20 cellular contexts compared by ENCODE assay signal in the genomic region with DNA sequence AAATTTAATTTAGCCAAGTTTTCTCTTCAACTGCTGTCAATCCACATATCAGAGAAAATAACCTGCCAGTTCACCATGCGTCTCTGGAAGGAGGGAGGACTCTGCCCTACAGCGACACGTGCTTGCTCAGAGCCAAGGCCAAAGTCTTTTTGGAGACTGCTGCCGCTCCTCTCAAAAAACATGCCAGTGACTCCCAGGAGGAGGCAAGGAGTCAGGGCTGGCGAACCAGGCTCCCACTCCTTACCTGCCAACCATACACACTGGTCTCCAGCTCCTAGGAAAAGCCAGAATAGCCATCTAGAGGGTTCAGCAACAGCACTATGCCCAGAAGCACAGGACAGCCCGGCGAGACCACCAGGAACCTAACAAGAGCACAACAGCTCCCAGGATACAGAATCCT.
DNase-seq lines count a peak whose midpoint lies in the region; ATAC-seq and TF ChIP-seq lines count a peak whose summit lies in the region.
"Had no signal": no experiment of that assay in that cellular context is flagged by ENCODE, and none has a peak within 500 bp of the region (broad histone marks: within the 10 kb centered on the region; RNA-seq: fewer than 3 reads in every experiment).

No MANE protein-coding gene starts in this region.

- no peak for DNase-seq in CD8-positive, alpha-beta T cell
- DNase-seq in RWPE1 (ENCODE audit: low spot score), result no peak
- DNase-seq in endodermal cell, result no peak
- no peak for DNase-seq in osteoblast (ENCODE audit: insufficient read length, low spot score, missing footprints)
- no peak for DNase-seq in COLO668 (lab: John Stamatoyannopoulos, UW; ENCODE audit: unreplicated experiment)
- DNase-seq in cortex of kidney (lab: John Stamatoyannopoulos, UW), result no peak
- no peak for DNase-seq in esophagus muscularis mucosa (ENCODE audit: extremely low spot score)
- DNase-seq in NCI-H446 (lab: John Stamatoyannopoulos, UW), result no peak
- DNase-seq: activated CD4-positive, CD25-positive, alpha-beta regulatory T cell; AML-193; aorta; DMS 273 treated with DMSO at 0.1 percent for 48 hours; erythroblast; NCI-H2029 treated with DMSO at 0.1 percent for 48 hours; NCI-H524; SIG-M5; T-helper 2 cell had no signal

- no peak overlapping the region for H3K4me3 ChIP-seq in CD8-positive, alpha-beta T cell (ENCODE audit: low read depth, low read length)
- H3K4me3 ChIP-seq in endodermal cell (ENCODE audit: low read length), result no peak overlapping the region
- H3K4me3 ChIP-seq in osteoblast (ENCODE audit: insufficient read depth, low read length), result no peak overlapping the region
- no peak overlapping the region for H3K4me3 ChIP-seq in esophagus muscularis mucosa
- H3K4me3 ChIP-seq: K562, thoracic aorta had no signal

- peak overlapping the region; percentile 45 for H3K27ac Mint-ChIP-seq in CD8-positive, alpha-beta T cell
- peak overlapping the region; percentile 86 for H3K27ac Mint-ChIP-seq in endodermal cell
- H3K27ac Mint-ChIP-seq: memory B cell had no signal

- no peak for TF ChIP-seq EP300 in esophagus muscularis mucosa (IDR thresholded peaks at IDR 0.05)

- H3K9ac ChIP-seq in endodermal cell (ENCODE audit: extremely low read depth, low read length, poor library complexity, severe bottlenecking), result no peak overlapping the region

- no peaks in the 10 kb centered on the region for H3K27me3 ChIP-seq in CD8-positive, alpha-beta T cell (ENCODE audit: insufficient read depth, low read length)
- H3K27me3 ChIP-seq in endodermal cell (ENCODE audit: control insufficient read depth, insufficient read depth, low read length, poor library complexity, severe bottlenecking) (no peaks in the 10 kb centered on the region), osteoblast (ENCODE audit: insufficient read depth, low read length) (no peaks in the 10 kb centered on the region), esophagus muscularis mucosa (no peaks in the 10 kb centered on the region)

- peaks cover 87% of the 10 kb centered on the region for H4K20me1 ChIP-seq in osteoblast (ENCODE audit: insufficient read depth, low read length)

- no peak overlapping the region for H2AFZ ChIP-seq in osteoblast (ENCODE audit: low read length)

- peaks cover 98% of the 10 kb centered on the region for H3K79me2 ChIP-seq in osteoblast (ENCODE audit: insufficient read depth, low read length)

- H3K4me1 Mint-ChIP-seq in CD8-positive, alpha-beta T cell (ENCODE audit: low read depth), result peaks cover 72% of the 10 kb centered on the region
- peaks cover 29% of the 10 kb centered on the region for H3K4me1 Mint-ChIP-seq in endodermal cell

- no peak overlapping the region for H3K27ac ChIP-seq in CD8-positive, alpha-beta T cell (ENCODE audit: low read depth, low read length)
- peak overlapping the region; percentile 57 for H3K27ac ChIP-seq in RWPE1
- no peak overlapping the region for H3K27ac ChIP-seq in endodermal cell (ENCODE audit: low read depth, low read length)
- peak overlapping the region; percentile 33 for H3K27ac ChIP-seq in osteoblast (ENCODE audit: low read depth, low read length)
- H3K27ac ChIP-seq in esophagus muscularis mucosa (replicated peaks in 1 of 4), result no peak overlapping the region
- H3K27ac ChIP-seq: thoracic aorta had no signal

- TF ChIP-seq CTCF in CD8-positive, alpha-beta T cell (IDR thresholded peaks at IDR 0.05), result no peak
- TF ChIP-seq CTCF in RWPE1 (conservative IDR thresholded peaks at IDR 0.05; ENCODE audit: low read depth) (no peak), endodermal cell (conservative IDR thresholded peaks at IDR 0.05) (no peak), osteoblast (IDR thresholded peaks at IDR 0.05; ENCODE audit: extremely low read depth, low read depth, low read length) (no peak), esophagus muscularis mucosa (IDR thresholded peaks at IDR 0.05) (no peak)

- CTCF ChIA-PET in CD8-positive, alpha-beta T cell (lab: Charles Lee), result interaction anchor here (1.4 kb wide), 1 partner anchor 56 kb away, joined by 3 read pairs; no protein-coding TSS in a partner anchor
- CTCF ChIA-PET in RWPE1 (lab: Yijun Ruan, JAX), result no interaction called here

- no peaks in the 10 kb centered on the region for H3K9me3 ChIP-seq in CD8-positive, alpha-beta T cell (ENCODE audit: low read length)
- H3K9me3 ChIP-seq in endodermal cell (ENCODE audit: control insufficient read depth, low read length) (no peaks in the 10 kb centered on the region), osteoblast (ENCODE audit: low read depth, low read length) (no peaks in the 10 kb centered on the region), esophagus muscularis mucosa (no peaks in the 10 kb centered on the region)
- H3K9me3 ChIP-seq: thoracic aorta had no signal

- no peak for ATAC-seq in CD8-positive, alpha-beta T cell
- ATAC-seq: K562 had no signal

- no peak for TF ChIP-seq POLR2A in esophagus muscularis mucosa (IDR thresholded peaks at IDR 0.05; ENCODE audit: low read depth)

- H3K4me2 ChIP-seq in osteoblast (ENCODE audit: insufficient read depth, low read length), result no peak overlapping the region

- no peak overlapping the region for H3K4me3 Mint-ChIP-seq in CD8-positive, alpha-beta T cell
- H3K4me3 Mint-ChIP-seq in endodermal cell, result no peak overlapping the region
- H3K4me3 Mint-ChIP-seq: memory B cell had no signal

- peaks cover 11% of the 10 kb centered on the region for H3K36me3 ChIP-seq in CD8-positive, alpha-beta T cell (ENCODE audit: insufficient read depth, low read length)
- H3K36me3 ChIP-seq in endodermal cell (ENCODE audit: control insufficient read depth, insufficient read depth, low read length) (peaks cover 21% of the 10 kb centered on the region), osteoblast (ENCODE audit: insufficient read depth, low read length) (peaks cover 20% of the 10 kb centered on the region), esophagus muscularis mucosa (peaks cover 0 to 6% (median 0%) of the 10 kb centered on the region in 4 donors)
- H3K36me3 ChIP-seq: thoracic aorta had no signal

- intact Hi-C loops in CD8-positive, alpha-beta T cell (cut with DNase I, micrococcal nuclease), result no loop called here
- intact Hi-C loops in esophagus muscularis mucosa (cut with DNase I), result no loop called here

- no peaks in the 10 kb centered on the region for H3K27me3 Mint-ChIP-seq in CD8-positive, alpha-beta T cell (ENCODE audit: low read depth)
- H3K27me3 Mint-ChIP-seq in endodermal cell (ENCODE audit: insufficient read depth), result no peaks in the 10 kb centered on the region
- H3K27me3 Mint-ChIP-seq: memory B cell had no signal

- 92 to 94% methylated on average over 3 to 7 of the region's 7 CpGs for WGBS in endodermal cell (ENCODE audit: insufficient coverage in 1 of 2, insufficient read length in 1 of 2), 2 experiments
- WGBS in esophagus muscularis mucosa, result 50% methylated on average over 7 of the region's 7 CpGs

- peaks cover 44% of the 10 kb centered on the region for H3K36me3 Mint-ChIP-seq in CD8-positive, alpha-beta T cell
- peaks cover 19% of the 10 kb centered on the region for H3K36me3 Mint-ChIP-seq in endodermal cell (ENCODE audit: low read depth)

- H3K4me1 ChIP-seq in CD8-positive, alpha-beta T cell (ENCODE audit: insufficient read depth, low read length), result peaks cover 79% of the 10 kb centered on the region
- H3K4me1 ChIP-seq in endodermal cell (ENCODE audit: control insufficient read depth, insufficient read depth, low read length), result peaks cover 4% of the 10 kb centered on the region
- H3K4me1 ChIP-seq in osteoblast (ENCODE audit: insufficient read depth, low read length), result peaks cover 27% of the 10 kb centered on the region
- peaks cover 54 to 85% (median 70%) of the 10 kb centered on the region in 4 donors for H3K4me1 ChIP-seq in esophagus muscularis mucosa

- POLR2A ChIA-PET in CD8-positive, alpha-beta T cell (lab: Charles Lee), result interaction anchor here (0.6 to 0.8 kb wide), 2 partner anchors 103 to 1521 kb away, joined by 3 to 4 read pairs; no protein-coding TSS in a partner anchor
- POLR2A ChIA-PET in RWPE1 (lab: Yijun Ruan, JAX; ENCODE audit: low non-redundant PET), result no interaction called here

- H3K9me3 Mint-ChIP-seq in CD8-positive, alpha-beta T cell, result no peaks in the 10 kb centered on the region
- no peaks in the 10 kb centered on the region for H3K9me3 Mint-ChIP-seq in endodermal cell
- H3K9me3 Mint-ChIP-seq: memory B cell had no signal

Comparison
In these comparisons a context has a peak if more than half of its experiments do, and no peak if none do; other contexts are left out.
1. H3K27ac ChIP-seq: peak in RWPE1 (single experiment) and osteoblast (single experiment); none in CD8-positive, alpha-beta T cell (single experiment), endodermal cell (single experiment) and esophagus muscularis mucosa (0 of 4).